8 cellular contexts compared by ENCODE assay signal in genomic region chr9:121369595-121370265, GRCh38. TPM values are rescaled to one million over a fixed set of nuclear protein-coding genes. Genes with fewer than 3 reads are reported as not detected.
DNase-seq lines count a peak whose midpoint lies in the region; ATAC-seq, FAIRE-seq and TF ChIP-seq lines count a peak whose summit lies in the region.

Gene STOM, minus strand, starts transcription at chr9:121370250. Its CDS starts 63 bp downstream, at chr9:121370187.

- H3K36me3 ChIP-seq in CD8-positive, alpha-beta memory T cell (ENCODE audit: insufficient read depth, low read length), result no peaks in the 10 kb centered on the region
- H3K36me3 ChIP-seq in breast epithelium, result no peaks in the 10 kb centered on the region
- peaks cover 0 to 3% of the 10 kb centered on the region in 2 donors for H3K36me3 ChIP-seq in kidney (ENCODE audit: control insufficient read depth in 1 of 2, insufficient read depth in 2 of 2, low read length in 2 of 2)

- H3K27ac Mint-ChIP-seq in CD8-positive, alpha-beta memory T cell, result peak within 1 kb of the TSS; percentile 93 to 98 (median 96)

- TF ChIP-seq POLR2A in breast epithelium (IDR thresholded peaks at IDR 0.05), result peak; percentile 99

- DNase-seq in CD8-positive, alpha-beta memory T cell, result peak in 4 of 5 donors; percentile 58 to 88 (median 70)
- DNase-seq in SW480 (ENCODE audit: low spot score) (peak; percentile 22), breast epithelium (ENCODE audit: low spot score in 2 of 2) (peak; percentile 75 to 81), kidney (peak; percentile 95), putamen (ENCODE audit: low spot score) (no peak)
- peak; percentile 50 to 51 for DNase-seq in stimulated activated CD4-positive, alpha-beta T cell treated with anti-CD3 and anti-CD28 coated beads, Interleukin-4, amount 100 ng/mL, for 48 hours (ENCODE audit: low read depth in 2 of 2)

- intact Hi-C loops in breast epithelium (cut with DNase I; ENCODE audit: low total_unique reads), result loop anchor here (5.0 kb wide), 1 partner anchor 47 kb away; no protein-coding TSS in a partner anchor
- intact Hi-C loops in kidney (cut with DNase I), result loop anchor here (5.0 kb wide), 1 partner anchor 37 kb away; no protein-coding TSS in a partner anchor

- peaks cover 0 to 37% (median 0%) of the 10 kb centered on the region in 3 donors for H3K36me3 Mint-ChIP-seq in CD8-positive, alpha-beta memory T cell

- peaks cover 0 to 2% of the 10 kb centered on the region in 2 donors for H3K27me3 Mint-ChIP-seq in CD8-positive, alpha-beta memory T cell

- peak within 1 kb of the TSS; percentile 38 to 93 for H3K9ac ChIP-seq in kidney (ENCODE audit: low read length in 2 of 2)

- no peaks in the 10 kb centered on the region for H3K27me3 ChIP-seq in CD8-positive, alpha-beta memory T cell (ENCODE audit: insufficient read depth, low read length, poor library complexity, severe bottlenecking)
- no peaks in the 10 kb centered on the region for H3K27me3 ChIP-seq in breast epithelium

- ATAC-seq in GM19328 (IDR thresholded peaks at IDR 0.05; ENCODE audit: unreplicated experiment) (peak; percentile 43), HG03439 (IDR thresholded peaks at IDR 0.05; ENCODE audit: unreplicated experiment) (peak; percentile 56)

- POLR2A ChIA-PET in CD8-positive, alpha-beta memory T cell (lab: Charles Lee), result interaction anchor here (0.6 to 1.6 kb wide), 4 partner anchors 12 to 39 kb away, joined by 3 to 16 read pairs (median 11); no protein-coding TSS in a partner anchor

- no peaks in the 10 kb centered on the region for H3K9me3 ChIP-seq in CD8-positive, alpha-beta memory T cell (ENCODE audit: low read length)
- H3K9me3 ChIP-seq in breast epithelium (no peaks in the 10 kb centered on the region), kidney (ENCODE audit: control insufficient read depth in 1 of 2, low read length in 2 of 2) (no peaks in the 10 kb centered on the region)

- peak within 1 kb of the TSS; percentile 83 for H3K27ac ChIP-seq in CD8-positive, alpha-beta memory T cell (ENCODE audit: low read depth, low read length)
- H3K27ac ChIP-seq in breast epithelium, result peak within 1 kb of the TSS; percentile 96 to 99
- H3K27ac ChIP-seq in kidney (ENCODE audit: low read depth in 2 of 2, low read length in 2 of 2), result peak within 1 kb of the TSS; percentile 91 to 98

- TF ChIP-seq CTCF in breast epithelium (IDR thresholded peaks at IDR 0.05) (no peak), kidney (IDR thresholded peaks at IDR 0.05; ENCODE audit: borderline replicate concordance, extremely low read depth, insufficient read depth) (peak; percentile 2)

- H3K4me1 ChIP-seq in CD8-positive, alpha-beta memory T cell (ENCODE audit: insufficient read depth, low read length), result peaks cover 37% of the 10 kb centered on the region
- H3K4me1 ChIP-seq in breast epithelium, result peaks cover 4 to 27% of the 10 kb centered on the region in 2 donors
- H3K4me1 ChIP-seq in kidney (ENCODE audit: control insufficient read depth in 1 of 2, insufficient read depth in 1 of 2, low read depth in 1 of 2, low read length in 2 of 2), result peaks cover 9 to 26% of the 10 kb centered on the region in 2 donors

- FAIRE-seq in kidney (lab: Jason Lieb, UNC), result no peak

- H3K9me3 Mint-ChIP-seq in CD8-positive, alpha-beta memory T cell, result no peaks in the 10 kb centered on the region

- CTCF ChIA-PET in CD8-positive, alpha-beta memory T cell (lab: Charles Lee), result interaction anchor here (0.9 to 3.8 kb wide), 3 partner anchors 12 to 49 kb away, joined by 3 to 30 read pairs (median 11); no protein-coding TSS in a partner anchor

- peak within 1 kb of the TSS; percentile 86 for H3K4me3 ChIP-seq in CD8-positive, alpha-beta memory T cell (ENCODE audit: low read length)
- H3K4me3 ChIP-seq in breast epithelium (peak within 1 kb of the TSS; percentile 68 to 90 (median 77)), kidney (ENCODE audit: low read length in 2 of 2) (peak within 1 kb of the TSS; percentile 68 to 80)

- peaks cover 64 to 75% (median 74%) of the 10 kb centered on the region in 3 donors for H3K4me1 Mint-ChIP-seq in CD8-positive, alpha-beta memory T cell

- H3K4me3 Mint-ChIP-seq in CD8-positive, alpha-beta memory T cell, result peak within 1 kb of the TSS; percentile 92 to 99 (median 95)

RNA-seq across cellular contexts. Expression of gene STOM, which starts in this region (rescaled TPM):
- total RNA-seq in CD8-positive, alpha-beta memory T cell, result 10 to 100 TPM; 63.0 to 67.3 TPM
- 315 TPM for polyA plus RNA-seq in CD8-positive, alpha-beta memory T cell
- 100 to 1,000 TPM; 263 to 444 (median 334) TPM for total RNA-seq in breast epithelium
- total RNA-seq in kidney, result 229 TPM
- 165 TPM for polyA plus RNA-seq in kidney (ENCODE audit: insufficient read depth, low read depth, low replicate concordance)
